Comparison of ENCODE assay signal across 9 cellular contexts in genomic region chr12:20368653-20369163, GRCh38. TPM values are rescaled to one million over a fixed set of nuclear protein-coding genes. Genes with fewer than 3 reads are reported as not detected.
DNase-seq lines count a peak whose midpoint lies in the region; ATAC-seq lines count a peak whose summit lies in the region.
"Had no signal": no experiment of that assay in that cellular context is flagged by ENCODE, and none has a peak within 500 bp of the region (broad histone marks: within the 10 kb centered on the region; RNA-seq: fewer than 3 reads in every experiment).

No MANE protein-coding gene starts in this region.

- peak; percentile 58 for DNase-seq in Daoy (ENCODE audit: low read depth)
- DNase-seq in NCI-H146 (lab: John Stamatoyannopoulos, UW), result peak; percentile 15
- DNase-seq in dedifferentiated amniotic fluid mesenchymal stem cell (ENCODE audit: extremely low spot score), result peak; percentile 38
- DNase-seq in left kidney (ENCODE audit: low read depth, low spot score), result peak; percentile 80
- peak in 1 of 2 donors; percentile 6 for DNase-seq in stimulated activated naive CD8-positive, alpha-beta T cell treated with anti-CD3 and anti-CD28 coated beads, Interleukin-15, amount 100 ng/mL, for 72 hours
- DNase-seq: naive B cell had no signal

- no peak overlapping the region for H3K27ac Mint-ChIP-seq in stimulated activated naive CD8-positive, alpha-beta T cell treated with anti-CD3 and anti-CD28 coated beads, Interleukin-15, amount 100 ng/mL, for 72 hours
- H3K27ac Mint-ChIP-seq: naive B cell had no signal

- H3K27me3 Mint-ChIP-seq in stimulated activated naive CD8-positive, alpha-beta T cell treated with anti-CD3 and anti-CD28 coated beads, Interleukin-15, amount 100 ng/mL, for 72 hours, result peaks cover 65% of the 10 kb centered on the region

- peak; percentile 35 for ATAC-seq in stimulated activated naive CD8-positive, alpha-beta T cell treated with anti-CD3 and anti-CD28 coated beads, Interleukin-15, amount 100 ng/mL, for 72 hours
- ATAC-seq in HG03196 (IDR thresholded peaks at IDR 0.05; ENCODE audit: unreplicated experiment), result no peak
- ATAC-seq in HG03439 (IDR thresholded peaks at IDR 0.05; ENCODE audit: unreplicated experiment), result no peak
- no peak for ATAC-seq in HG03469 (IDR thresholded peaks at IDR 0.05; ENCODE audit: unreplicated experiment)

- no peaks in the 10 kb centered on the region for H3K9me3 Mint-ChIP-seq in stimulated activated naive CD8-positive, alpha-beta T cell treated with anti-CD3 and anti-CD28 coated beads, Interleukin-15, amount 100 ng/mL, for 72 hours

- H3K4me3 Mint-ChIP-seq in stimulated activated naive CD8-positive, alpha-beta T cell treated with anti-CD3 and anti-CD28 coated beads, Interleukin-15, amount 100 ng/mL, for 72 hours, result peak overlapping the region; percentile 73 to 75
- H3K4me3 Mint-ChIP-seq: naive B cell had no signal

- peaks cover 26% of the 10 kb centered on the region for H3K4me1 Mint-ChIP-seq in stimulated activated naive CD8-positive, alpha-beta T cell treated with anti-CD3 and anti-CD28 coated beads, Interleukin-15, amount 100 ng/mL, for 72 hours

RNA-seq across cellular contexts. Expression of gene PDE3A, which starts 0.4 kb away (rescaled TPM):
- total RNA-seq in Daoy (2014; rRNA removed; shearing (Covaris generic)), result 0.17 and 0.57 TPM in 2 replicates
